7 cellular contexts compared by ENCODE assay signal in genomic region chr19:58559275-58560006, GRCh38. TPM values are rescaled to one million over a fixed set of nuclear protein-coding genes. Genes with fewer than 3 reads are reported as not detected.
A peak's percentile ranks its signal among the peaks of the same experiment; 100 is the strongest.
DNase-seq lines count a peak whose midpoint lies in the region; ATAC-seq, FAIRE-seq and TF ChIP-seq lines count a peak whose summit lies in the region.

No MANE protein-coding gene starts in this region.

- peak; percentile 26 for ATAC-seq in GM18907 (IDR thresholded peaks at IDR 0.05; ENCODE audit: unreplicated experiment)

- no peaks in the 10 kb centered on the region for H4K20me1 ChIP-seq in KMS-11 (ENCODE audit: insufficient read depth)

- no peak for FAIRE-seq in frontal cortex (lab: Jason Lieb, UNC)

- peak overlapping the region; percentile 99 for H3K4me2 ChIP-seq in KMS-11

- no peaks in the 10 kb centered on the region for H3K9me3 ChIP-seq in neutrophil

- H2AFZ ChIP-seq in KMS-11 (ENCODE audit: low read depth) = peak overlapping the region; percentile 60; the same call in 1 of the 2 replicates

- H3K27me3 ChIP-seq in KMS-11 (ENCODE audit: insufficient read depth, low read depth) (no peaks in the 10 kb centered on the region), neutrophil (peaks cover 41% of the 10 kb centered on the region)

- TF ChIP-seq CTCF in KMS-11 (conservative IDR thresholded peaks at IDR 0.05; ENCODE audit: low read depth, low read length) (0 out of 2 replicates have a peak, but pooled peaks have one; percentile 6), neutrophil (IDR thresholded peaks at IDR 0.05) (no peak)

- DNase-seq in activated T-helper 9 cell treated with anti-CD3 and anti-CD28 coated beads, Interleukin-2, amount 50 U/mL, for 16 hours (ENCODE audit: low read depth) = peak; percentile 49
- DNase-seq in frontal cortex (ENCODE audit: low spot score in 2 of 2) (peak; percentile 91 to 92), ureter (ENCODE audit: low spot score) (peak; percentile 95), hippocampal formation (lab: John Stamatoyannopoulos, UW) (no peak)

- no peaks in the 10 kb centered on the region for H3K36me3 ChIP-seq in KMS-11 (ENCODE audit: insufficient read depth)
- H3K36me3 ChIP-seq in neutrophil = peaks cover 19% of the 10 kb centered on the region

- H3K4me3 ChIP-seq in KMS-11 (IDR thresholded peaks at IDR 0.05; ENCODE audit: insufficient read depth, low read depth, low read length) = peak overlapping the region; percentile 51
- peak overlapping the region; percentile 67 to 91 for H3K4me3 ChIP-seq in neutrophil (ENCODE audit: low read depth in 1 of 2, low read length in 1 of 2)

- H3K79me2 ChIP-seq in KMS-11 (ENCODE audit: insufficient read depth, low read depth) = peaks cover 29% of the 10 kb centered on the region

- H3K27ac ChIP-seq in KMS-11 (peak overlapping the region; percentile 98), neutrophil (peak overlapping the region; percentile 100)

- H3K4me1 ChIP-seq in KMS-11 (ENCODE audit: low read depth, poor library complexity, severe bottlenecking) (peaks cover 31% of the 10 kb centered on the region), neutrophil (ENCODE audit: control insufficient read depth in 1 of 2, insufficient read depth in 1 of 2, low read depth in 1 of 2, low read length in 1 of 2) (peaks cover 55 to 62% of the 10 kb centered on the region in 2 experiments)

- H3K9ac ChIP-seq in KMS-11 = peak overlapping the region; percentile 94

RNA-seq across cellular contexts. Expression of gene UBE2M, which starts 1.0 kb away (rescaled TPM):
- total RNA-seq in frontal cortex (64.8 TPM), ureter (60.7 TPM)

RNA-seq across cellular contexts. Expression of gene CHMP2A, which starts 4.5 kb away (rescaled TPM):
- total RNA-seq in frontal cortex (62.8 TPM), ureter (137 TPM)

RNA-seq across cellular contexts. Expression of gene MZF1, which starts 13.7 kb away (rescaled TPM):
- total RNA-seq in frontal cortex (11.0 TPM), ureter (43.4 TPM)

RNA-seq across cellular contexts. Expression of gene TRIM28, which starts 15.6 kb away (rescaled TPM):
- total RNA-seq in frontal cortex (332 TPM), ureter (329 TPM)

RNA-seq across cellular contexts. Expression of gene ZBTB45, which starts 39.8 kb away (rescaled TPM):
- total RNA-seq in frontal cortex (6.9 TPM), ureter (14.9 TPM)

Comparison
In these comparisons a context has a peak if more than half of its experiments do, and no peak if none do; other contexts are left out.
1. DNase-seq: peak in activated T-helper 9 cell treated with anti-CD3 and anti-CD28 coated beads, Interleukin-2, amount 50 U/mL, for 16 hours (single experiment), frontal cortex (2 of 2) and ureter (single experiment); none in hippocampal formation (0 of 2).